Comparison of ENCODE assay signal across 8 cellular contexts in the genomic region with DNA sequence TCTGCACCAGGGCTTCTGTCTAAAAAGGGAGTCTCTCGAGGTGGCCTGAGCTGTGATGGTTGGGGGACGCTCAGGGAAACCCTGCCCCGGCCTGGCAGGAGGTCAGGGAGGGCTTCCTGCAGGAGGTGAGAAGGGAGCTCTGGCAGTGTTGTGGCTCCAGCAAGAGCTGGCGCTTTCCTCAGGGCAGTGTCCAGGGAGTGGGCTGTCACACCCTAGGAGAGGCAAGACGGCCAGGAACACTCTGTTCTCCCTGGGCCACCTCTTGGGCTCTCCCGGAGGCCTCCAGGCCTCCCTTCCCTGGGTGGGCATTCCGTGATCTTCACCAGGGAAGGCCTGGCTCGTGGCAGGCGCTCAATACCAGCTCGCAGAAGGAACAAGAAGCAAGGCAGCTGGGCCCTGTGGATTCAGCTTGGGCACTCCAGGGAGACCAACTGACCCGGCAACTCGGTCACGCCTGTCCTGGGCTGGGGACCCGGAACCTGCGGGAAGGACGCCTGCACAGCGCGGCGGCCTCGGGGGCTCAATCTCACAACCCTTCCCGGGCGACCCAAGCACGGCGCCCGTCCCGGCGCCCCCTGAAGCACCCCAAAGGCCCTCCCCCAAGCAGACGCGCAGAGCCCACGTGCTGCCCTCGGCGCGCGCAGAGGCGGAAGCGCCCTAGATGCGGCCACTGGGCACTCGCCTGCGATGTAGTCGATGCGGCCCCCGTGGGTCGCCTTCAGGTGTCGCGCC. TPM values are rescaled to one million over a fixed set of nuclear protein-coding genes. Genes with fewer than 3 reads are reported as not detected.
DNase-seq lines count a peak whose midpoint lies in the region; ATAC-seq and TF ChIP-seq lines count a peak whose summit lies in the region.

No MANE protein-coding gene starts in this region.

- TF ChIP-seq POLR2A in stomach (IDR thresholded peaks at IDR 0.05): peak in 1 of 4 donors; percentile 51

- CTCF ChIA-PET in CD4-positive, alpha-beta T cell (lab: Charles Lee): interaction anchor here (1.3 to 4.2 kb wide), 3 partner anchors 29 to 74 kb away, joined by 3 to 19 read pairs (median 16); partner anchors contain the start of genes GALNS and TRAPPC2L

- H3K27ac Mint-ChIP-seq in CD4-positive, alpha-beta T cell: peak overlapping the region; percentile 95

- ATAC-seq in CD4-positive, alpha-beta T cell (ENCODE audit: poor library complexity): peak; percentile 45
- ATAC-seq in HG03280 (IDR thresholded peaks at IDR 0.05; ENCODE audit: unreplicated experiment) (peak; percentile 55), esophagus mucosa (peak; percentile 71)

- intact Hi-C loops in CD4-positive, alpha-beta T cell (cut with DNase I, micrococcal nuclease): loop anchor here in 1 of 2 experiments (1.0 kb wide), 1 partner anchor 8 kb away; the partner anchor contains the start of gene CDT1
- intact Hi-C loops in stomach (cut with DNase I; ENCODE audit: low total_unique reads): no loop called here

- 1 to 2% (median 1%) methylated on average over 14 to 45 of the region's 45 CpGs for WGBS in stomach, 5 donors

- no peaks in the 10 kb centered on the region for H3K27me3 Mint-ChIP-seq in CD4-positive, alpha-beta T cell

- peaks cover 4% of the 10 kb centered on the region for H3K4me1 Mint-ChIP-seq in CD4-positive, alpha-beta T cell (ENCODE audit: low read depth)

- TF ChIP-seq EP300 in stomach (IDR thresholded peaks at IDR 0.05): no peak

- TF ChIP-seq CTCF in CD4-positive, alpha-beta T cell (IDR thresholded peaks at IDR 0.05): no peak
- TF ChIP-seq CTCF in stomach (IDR thresholded peaks at IDR 0.05): no peak

- H3K27me3 ChIP-seq in CD4-positive, alpha-beta T cell (ENCODE audit: control insufficient read depth, insufficient read depth, low read length): no peaks in the 10 kb centered on the region
- H3K27me3 ChIP-seq in muscle layer of duodenum (ENCODE audit: low read depth, low read length): no peaks in the 10 kb centered on the region
- no peaks in the 10 kb centered on the region for H3K27me3 ChIP-seq in stomach

- H3K36me3 Mint-ChIP-seq in CD4-positive, alpha-beta T cell (ENCODE audit: low read depth): peaks cover 8% of the 10 kb centered on the region

- peaks cover 7 to 31% of the 10 kb centered on the region in 2 donors for H3K4me1 ChIP-seq in muscle layer of duodenum (ENCODE audit: control insufficient read depth in 1 of 2, insufficient read depth in 2 of 2, low read length in 2 of 2)
- H3K4me1 ChIP-seq in stomach: peaks cover 28 to 47% (median 41%) of the 10 kb centered on the region in 4 donors

- H3K36me3 ChIP-seq in muscle layer of duodenum (ENCODE audit: control insufficient read depth in 1 of 2, insufficient read depth in 2 of 2, low read length in 2 of 2): peaks cover 4 to 6% of the 10 kb centered on the region in 2 donors
- peaks cover 9 to 32% (median 27%) of the 10 kb centered on the region in 4 donors for H3K36me3 ChIP-seq in stomach

- H3K27ac ChIP-seq in CD4-positive, alpha-beta T cell (ENCODE audit: low read depth, low read length): peak overlapping the region; percentile 70
- H3K27ac ChIP-seq in muscle layer of duodenum (ENCODE audit: low read length) (peak overlapping the region; percentile 33), stomach (peak overlapping the region; percentile 87 to 97 (median 93))

- no peaks in the 10 kb centered on the region for H3K9me3 ChIP-seq in CD4-positive, alpha-beta T cell (ENCODE audit: control insufficient read depth, low read length)
- H3K9me3 ChIP-seq in muscle layer of duodenum (ENCODE audit: control insufficient read depth in 1 of 2, low read length in 2 of 2): no peaks in the 10 kb centered on the region
- H3K9me3 ChIP-seq in stomach: no peaks in the 10 kb centered on the region

- H3K4me3 ChIP-seq in muscle layer of duodenum (ENCODE audit: low read depth in 1 of 2, low read length in 2 of 2) (peak overlapping the region; percentile 73 to 74), stomach (peak overlapping the region; percentile 73 to 93 (median 79))

- no peaks in the 10 kb centered on the region for H3K9me3 Mint-ChIP-seq in CD4-positive, alpha-beta T cell

- H3K4me3 Mint-ChIP-seq in CD4-positive, alpha-beta T cell: peak overlapping the region; percentile 99

- peak in 9 of 10 experiments; percentile 38 to 69 (median 53) for DNase-seq in CD4-positive, alpha-beta T cell
- DNase-seq in GM19238 (ENCODE audit: insufficient read length, low spot score) (peak; percentile 83), NCI-H748 (lab: John Stamatoyannopoulos, UW; ENCODE audit: unreplicated experiment) (peak; percentile 74), stomach (peak; percentile 72)
- peak; percentile 62 to 83 for DNase-seq in activated T-cell treated with anti-CD3 and anti-CD28 coated beads, Interleukin-2, amount 50 U/mL, for 48 hours

- POLR2A ChIA-PET in CD4-positive, alpha-beta T cell (lab: Charles Lee): interaction anchor here (0.9 to 5.5 kb wide), 13 partner anchors 8 to 406 kb away, joined by 3 to 67 read pairs (median 7); partner anchors contain the start of genes CDT1, GALNS, PIEZO1 and TRAPPC2L

RNA-seq across cellular contexts. Expression of gene APRT, which starts 0.7 kb away (rescaled TPM):
- total RNA-seq in CD4-positive, alpha-beta T cell: 100 to 1,000 TPM; 153 to 154 TPM
- total RNA-seq in esophagus mucosa: 207 TPM
- 100 to 1,000 TPM in 2 of 5 donors, 10 to 100 TPM in 3; 18.1 to 340 (median 85.3) TPM for total RNA-seq in stomach
- polyA plus RNA-seq in stomach: 100 to 1,000 TPM; 224 to 250 (median 241) TPM

RNA-seq across cellular contexts. Expression of gene CDT1, which starts 7.4 kb away (rescaled TPM):
- total RNA-seq in CD4-positive, alpha-beta T cell: 1 to 10 TPM in 1 of 2 experiments, under 1 TPM in 1; 0.47 to 1.0 TPM
- total RNA-seq in esophagus mucosa: 21.6 TPM
- 100 to 1,000 TPM in 1 of 5 donors, 10 to 100 TPM in 1, 1 to 10 TPM in 3; 1.5 to 147 (median 8.7) TPM for total RNA-seq in stomach
- 1 to 10 TPM; 3.2 to 5.2 (median 4.1) TPM for polyA plus RNA-seq in stomach

RNA-seq across cellular contexts. Expression of gene PIEZO1, which starts 26.0 kb away (rescaled TPM):
- total RNA-seq in CD4-positive, alpha-beta T cell: 100 to 1,000 TPM; 142 to 146 TPM
- 64.7 TPM for total RNA-seq in esophagus mucosa
- total RNA-seq in stomach: 100 to 1,000 TPM in 4 of 5 donors, 10 to 100 TPM in 1; 81.7 to 171 (median 128) TPM
- 100 to 1,000 TPM in 1 of 3 donors, 10 to 100 TPM in 2; 43.7 to 153 (median 49.1) TPM for polyA plus RNA-seq in stomach

RNA-seq across cellular contexts. Expression of gene GALNS, which starts 45.7 kb away (rescaled TPM):
- total RNA-seq in CD4-positive, alpha-beta T cell: 10 to 100 TPM; 18.4 to 19.7 TPM
- total RNA-seq in esophagus mucosa (17.0 TPM), stomach (100 to 1,000 TPM in 1 of 5 donors, 10 to 100 TPM in 4; 16.2 to 110 (median 51.9) TPM)
- 10 to 100 TPM in 2 of 3 donors, 1 to 10 TPM in 1; 8.6 to 16.6 (median 11.5) TPM for polyA plus RNA-seq in stomach

RNA-seq across cellular contexts. Expression of gene TRAPPC2L, which starts 45.9 kb away (rescaled TPM):
- 10 to 100 TPM; 48.0 to 48.2 TPM for total RNA-seq in CD4-positive, alpha-beta T cell
- total RNA-seq in esophagus mucosa (61.0 TPM), stomach (10 to 100 TPM in 3 of 5 donors, 1 to 10 TPM in 2; 2.9 to 31.4 (median 25.2) TPM)
- 100 to 1,000 TPM in 1 of 3 donors, 10 to 100 TPM in 2; 57.6 to 107 (median 91.4) TPM for polyA plus RNA-seq in stomach

Comparison
In these comparisons a context has a peak if more than half of its experiments do, and no peak if none do; other contexts are left out.
1. Peak in every context shown above with its lines: DNase-seq, ATAC-seq, H3K4me3 ChIP-seq and H3K27ac ChIP-seq.
2. H3K27ac ChIP-seq: peak in every context shown above with its lines; median percentile 93 in stomach; 70 in CD4-positive, alpha-beta T cell; 33 in muscle layer of duodenum.